Comparison of ENCODE assay signal across 8 cellular contexts in genomic region chr11:119334173-119334930, GRCh38. TPM values are rescaled to one million over a fixed set of nuclear protein-coding genes. Genes with fewer than 3 reads are reported as not detected.
DNase-seq lines count a peak whose midpoint lies in the region; ATAC-seq and TF ChIP-seq lines count a peak whose summit lies in the region.

TSS of gene RNF26 (plus strand) at chr11:119334527. CDS start at chr11:119335123, 596 bp downstream.

- H3K4me1 ChIP-seq in trophoblast cell (ENCODE audit: control insufficient read depth in 1 of 2, insufficient read depth in 2 of 2, low read length in 2 of 2) (peaks cover 21 to 31% of the 10 kb centered on the region in 2 experiments), transverse colon (peaks cover 10 to 46% (median 30%) of the 10 kb centered on the region in 4 donors)

- ATAC-seq in HG02798 (IDR thresholded peaks at IDR 0.05; ENCODE audit: poor library complexity, unreplicated experiment): peak; percentile 97

- intact Hi-C loops in cardiac septum (cut with DNase I): no loop called here
- intact Hi-C loops in transverse colon (cut with DNase I; ENCODE audit: low total_unique reads): no loop called here

- no peak within 1 kb of the TSS for H2BK12ac ChIP-seq in trophoblast cell (ENCODE audit: low read length)

- TF ChIP-seq CTCF in GM12875 (IDR thresholded peaks at IDR 0.05; ENCODE audit: borderline replicate concordance, insufficient read depth, low read depth, low read length) (no peak), transverse colon (IDR thresholded peaks at IDR 0.05) (no peak)

- H4K12ac ChIP-seq in trophoblast cell (ENCODE audit: low read depth, low read length): peak within 1 kb of the TSS; percentile 64

- peak within 1 kb of the TSS; percentile 38 for H2BK5ac ChIP-seq in trophoblast cell (ENCODE audit: low read depth, low read length, poor library complexity)

- peak; percentile 99 for DNase-seq in NCI-H1436 (lab: John Stamatoyannopoulos, UW)
- DNase-seq in T follicular helper cell (ENCODE audit: low read depth): peak; percentile 90
- peak; percentile 96 for DNase-seq in cardiac septum (ENCODE audit: low spot score)
- peak; percentile 96 to 99 for DNase-seq in trophoblast cell
- DNase-seq in transverse colon: peak; percentile 97

- H3K4ac ChIP-seq in trophoblast cell (ENCODE audit: low read depth, low read length): peak within 1 kb of the TSS; percentile 59

- peaks cover 4% of the 10 kb centered on the region for H3K27me3 ChIP-seq in trophoblast cell (ENCODE audit: insufficient read depth, low read length)
- peaks cover 2% of the 10 kb centered on the region for H3K27me3 ChIP-seq in transverse colon

- TF ChIP-seq EP300 in transverse colon (IDR thresholded peaks at IDR 0.05; ENCODE audit: low read depth): no peak

- TF ChIP-seq POLR2A in transverse colon (IDR thresholded peaks at IDR 0.05): peak; percentile 72

- H3K18ac ChIP-seq in trophoblast cell (ENCODE audit: low read length): peak within 1 kb of the TSS; percentile 89

- H3K27ac ChIP-seq in adipose tissue (ENCODE audit: low read depth, low read length) (no peak within 1 kb of the TSS), trophoblast cell (ENCODE audit: low read depth, low read length) (no peak within 1 kb of the TSS), transverse colon (peak within 1 kb of the TSS; percentile 87 to 92 (median 89))

- H3K14ac ChIP-seq in trophoblast cell (ENCODE audit: low read length): peak within 1 kb of the TSS; percentile 68

- H4K8ac ChIP-seq in trophoblast cell (ENCODE audit: low read depth, low read length): peak within 1 kb of the TSS; percentile 87

- peak within 1 kb of the TSS; percentile 81 for H3K4me2 ChIP-seq in trophoblast cell (ENCODE audit: low read length)

- peaks cover 10% of the 10 kb centered on the region for H3K79me1 ChIP-seq in trophoblast cell (ENCODE audit: low read length)

- in situ Hi-C loops in transverse colon (cut with MboI; ENCODE audit: low pct_ligation_motif_present in 1 of 4, low pct_unique_long_range_greater_than_20kb in 1 of 4, low sequenced_read_pairs in 3 of 4): no loop called here

- H3K23ac ChIP-seq in trophoblast cell (ENCODE audit: low read length): no peak within 1 kb of the TSS

- peak within 1 kb of the TSS; percentile 71 for H4K91ac ChIP-seq in trophoblast cell (ENCODE audit: low read depth, low read length)

- H2AFZ ChIP-seq in trophoblast cell (ENCODE audit: insufficient read depth, low read length, poor library complexity): peak within 1 kb of the TSS; percentile 58

- WGBS in adipose tissue, 3 donors: 0 to 1% (median 0%) methylated on average over 53 to 54 of the region's 54 CpGs
- no CpG with 5 or more reads among the region's 54 CpGs for WGBS in trophoblast cell (ENCODE audit: extremely low coverage, insufficient coverage, insufficient read length)
- 0% methylated on average over 5 to 53 of the region's 54 CpGs for WGBS in transverse colon (ENCODE audit: low coverage in 1 of 2), 2 donors

- no peaks in the 10 kb centered on the region for H3K9me3 ChIP-seq in trophoblast cell (ENCODE audit: insufficient read depth, low read depth, low read length)
- no peaks in the 10 kb centered on the region for H3K9me3 ChIP-seq in transverse colon

- H2AK5ac ChIP-seq in trophoblast cell (ENCODE audit: low read length): peak within 1 kb of the TSS; percentile 47

- peak within 1 kb of the TSS; percentile 89 for H3K9ac ChIP-seq in trophoblast cell (ENCODE audit: low read length)

- H2BK120ac ChIP-seq in trophoblast cell (ENCODE audit: insufficient read depth, low read length, poor library complexity): peak within 1 kb of the TSS; percentile 23

- H3K79me2 ChIP-seq in trophoblast cell (ENCODE audit: control insufficient read depth, insufficient read depth, low read length, poor library complexity): peaks cover 7% of the 10 kb centered on the region

- H3K36me3 ChIP-seq in trophoblast cell (ENCODE audit: control insufficient read depth in 1 of 2, insufficient read depth in 2 of 2, low read length in 2 of 2): peaks cover 11 to 12% of the 10 kb centered on the region in 2 experiments
- no peaks in the 10 kb centered on the region for H3K36me3 ChIP-seq in transverse colon

- H3K4me3 ChIP-seq in GM12875 (ENCODE audit: low read depth, low read length) (peak within 1 kb of the TSS; percentile 75), trophoblast cell (ENCODE audit: low read depth, low read length) (peak within 1 kb of the TSS; percentile 89), transverse colon (peak within 1 kb of the TSS; percentile 76 to 98 (median 94))

RNA-seq across cellular contexts. Expression of gene RNF26, which starts in this region (rescaled TPM):
- polyA plus RNA-seq in adipose tissue: 10 to 100 TPM in 2 of 3 donors, 1 to 10 TPM in 1; 8.8 to 16.3 (median 11.1) TPM
- total RNA-seq in cardiac septum (10.7 TPM), transverse colon (10 to 100 TPM; 10.0 to 27.3 (median 13.9) TPM)
- 40.9 and 41.2 TPM in 2 replicates for polyA plus RNA-seq in trophoblast cell (2013)

Comparison
In these comparisons a context has a peak if more than half of its experiments do, and no peak if none do; other contexts are left out.
1. H3K27ac ChIP-seq: peak in transverse colon (4 of 4); none in adipose tissue (single experiment) and trophoblast cell (single experiment).
2. Peak in every context shown above with its lines, with median percentiles within 50 percentile points of each other: H3K4me3 ChIP-seq and DNase-seq.